In the genomic region with DNA sequence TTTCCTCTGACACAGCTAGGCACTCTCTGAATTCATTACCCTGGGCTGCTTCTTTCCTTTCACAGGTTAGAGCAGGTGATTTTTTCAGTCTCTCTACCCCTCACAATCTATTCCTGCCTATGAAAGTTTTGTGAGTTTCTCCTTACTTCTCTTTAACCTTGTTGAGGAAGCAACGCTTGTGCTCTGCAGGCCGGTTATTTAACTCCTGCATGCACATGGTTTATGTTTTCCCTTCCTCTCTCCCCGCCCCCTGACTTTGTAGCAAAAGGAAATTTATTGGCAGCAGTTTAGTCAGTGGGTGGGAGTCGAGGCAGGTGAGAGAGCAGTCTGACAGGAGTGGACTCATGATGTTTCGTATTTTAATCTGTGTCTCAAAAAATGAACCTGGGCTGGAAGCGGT, we compare ENCODE assay signal across 16 cellular contexts.
A peak's percentile ranks its signal among the peaks of the same experiment; 100 is the strongest.
DNase-seq lines count a peak whose midpoint lies in the region; ATAC-seq and TF ChIP-seq lines count a peak whose summit lies in the region.
"Had no signal": no experiment of that assay in that cellular context is flagged by ENCODE, and none has a peak within 500 bp of the region (broad histone marks: within the 10 kb centered on the region; RNA-seq: fewer than 3 reads in every experiment).

No MANE protein-coding gene starts in this region.

- no peak overlapping the region for H2AFZ ChIP-seq in GM23338
- H2AFZ ChIP-seq in MM.1S (ENCODE audit: low read length) = no peak overlapping the region
- H2AFZ ChIP-seq: GM23248 had no signal

- peaks cover 4% of the 10 kb centered on the region; the same call in 1 of the 2 replicates for H3K79me2 ChIP-seq in GM23338 (replicated peaks; ENCODE audit: insufficient read depth)
- peaks cover 94% of the 10 kb centered on the region for H3K79me2 ChIP-seq in MM.1S (ENCODE audit: low read length)

- no peak overlapping the region for H3K27ac ChIP-seq in GM23338 (ENCODE audit: low read depth)
- H3K27ac ChIP-seq in MM.1S (ENCODE audit: low read length) = no peak overlapping the region
- no peak overlapping the region for H3K27ac ChIP-seq in stomach
- H3K27ac ChIP-seq: GM23248 had no signal

- H3K9me2 ChIP-seq in GM23338 (ENCODE audit: insufficient read depth) (peaks cover 11% of the 10 kb centered on the region; the same call in 1 of the 2 replicates), MM.1S (replicated peaks; ENCODE audit: insufficient read depth, low read length) (no peaks in the 10 kb centered on the region)

- H3K4me2 ChIP-seq in GM23338 (no peak overlapping the region), MM.1S (ENCODE audit: low read depth, low read length) (peak overlapping the region; percentile 14; the same call in 1 of the 2 replicates)

- H3K27me3 Mint-ChIP-seq in GM23338 (ENCODE audit: insufficient read depth, low read depth, poor library complexity) (peaks cover 5% of the 10 kb centered on the region), neural crest cell (ENCODE audit: low read depth) (no peaks in the 10 kb centered on the region)
- H3K27me3 Mint-ChIP-seq: CD4-positive, alpha-beta memory T cell had no signal

- H3K9me3 Mint-ChIP-seq in GM23338 (peaks cover 11% of the 10 kb centered on the region), neural crest cell (peaks cover 5% of the 10 kb centered on the region)
- H3K9me3 Mint-ChIP-seq: CD4-positive, alpha-beta memory T cell had no signal

- TF ChIP-seq CTCF in GM23338 (conservative IDR thresholded peaks at IDR 0.05; ENCODE audit: low read depth in 2 of 2) (no peak), MM.1S (IDR thresholded peaks at IDR 0.05; ENCODE audit: low read length) (no peak), neural crest cell (conservative IDR thresholded peaks at IDR 0.05) (no peak), stomach (IDR thresholded peaks at IDR 0.05) (no peak)

- no peaks in the 10 kb centered on the region for H4K20me1 ChIP-seq in GM23338 (replicated peaks; ENCODE audit: insufficient read depth)
- H4K20me1 ChIP-seq in MM.1S (ENCODE audit: insufficient read depth, low read length) = no peaks in the 10 kb centered on the region

- no peak overlapping the region for H3K4me3 ChIP-seq in GM23338
- no peak overlapping the region for H3K4me3 ChIP-seq in MM.1S (ENCODE audit: low read length)
- H3K4me3 ChIP-seq in stomach = no peak overlapping the region
- H3K4me3 ChIP-seq: GM23248 had no signal

- TF ChIP-seq EP300 in stomach (IDR thresholded peaks at IDR 0.05) = no peak

- H3K27me3 ChIP-seq in GM23338 (ENCODE audit: insufficient read depth) (no peaks in the 10 kb centered on the region), MM.1S (replicated peaks; ENCODE audit: insufficient read depth, low read length) (no peaks in the 10 kb centered on the region), stomach (no peaks in the 10 kb centered on the region)

- no peak for ATAC-seq in GM23338
- ATAC-seq: HCT116 had no signal

- H3F3A ChIP-seq in GM23338 (replicated peaks; ENCODE audit: low read depth) = no peaks in the 10 kb centered on the region
- no peaks in the 10 kb centered on the region for H3F3A ChIP-seq in MM.1S (ENCODE audit: insufficient read depth, low read length)

- H3K36me3 Mint-ChIP-seq in GM23338 (ENCODE audit: low read depth) = peaks cover 9% of the 10 kb centered on the region; the same call in 2 of the 3 replicates
- H3K36me3 Mint-ChIP-seq in neural crest cell (ENCODE audit: low read depth) = peaks cover 11% of the 10 kb centered on the region
- H3K36me3 Mint-ChIP-seq: CD4-positive, alpha-beta memory T cell had no signal

- intact Hi-C loops in stomach (cut with DNase I; ENCODE audit: low total_unique reads) = no loop called here

- H3K4me1 ChIP-seq in GM23338 (ENCODE audit: insufficient read depth) = peaks cover 12% of the 10 kb centered on the region
- H3K4me1 ChIP-seq in MM.1S (ENCODE audit: low read length) = no peaks in the 10 kb centered on the region
- H3K4me1 ChIP-seq in stomach = no peaks in the 10 kb centered on the region

- DNase-seq in GM23338 (ENCODE audit: low spot score) = no peak
- DNase-seq in MM.1S = no peak
- no peak for DNase-seq in neural crest cell (ENCODE audit: low read depth, low spot score)
- no peak for DNase-seq in activated CD4-positive, CD25-positive, alpha-beta regulatory T cell treated with anti-CD3 and anti-CD28 coated beads, Interleukin-2, amount 50 U/mL, for 72 hours
- no peak for DNase-seq in NCI-H345 (lab: John Stamatoyannopoulos, UW)
- DNase-seq in stomach = no peak
- DNase-seq: C1 segment of cervical spinal cord; Calu3; CD4-positive, alpha-beta memory T cell; COR-L47; DMS53; DMS79 treated with DMSO at 0.1 percent for 48 hours; GF-D8; GM23248; H9 had no signal

- H3K36me3 ChIP-seq in GM23338 (ENCODE audit: insufficient read depth) (no peaks in the 10 kb centered on the region), MM.1S (replicated peaks; ENCODE audit: insufficient read depth, low read length) (no peaks in the 10 kb centered on the region), stomach (no peaks in the 10 kb centered on the region)

- no peak overlapping the region for H3K27ac Mint-ChIP-seq in GM23338
- H3K27ac Mint-ChIP-seq in neural crest cell (ENCODE audit: unreplicated experiment) = peak overlapping the region; percentile 39

- WGBS in stomach, 5 donors = 90 to 96% (median 91%) methylated on average over 6 of the region's 6 CpGs

- H3K4me1 Mint-ChIP-seq in GM23338 (peaks cover 19% of the 10 kb centered on the region), neural crest cell (peaks cover 51% of the 10 kb centered on the region)

- no peak overlapping the region for H3K9ac ChIP-seq in MM.1S (ENCODE audit: low read length)
- H3K9ac ChIP-seq: GM23248 had no signal

- H3K4me3 Mint-ChIP-seq in GM23338 (no peak overlapping the region), neural crest cell (no peak overlapping the region)
- H3K4me3 Mint-ChIP-seq: CD4-positive, alpha-beta memory T cell; H9 had no signal

- TF ChIP-seq POLR2A in stomach (IDR thresholded peaks at IDR 0.05) = no peak

- H3K9me3 ChIP-seq in MM.1S (replicated peaks; ENCODE audit: insufficient read depth, low read length) = no peaks in the 10 kb centered on the region
- H3K9me3 ChIP-seq in stomach = peaks cover 0 to 10% (median 3%) of the 10 kb centered on the region in 4 donors

TF ChIP-seq in GM23338, 12 proteins besides CTCF, POLR2A, EP300 and RAD21:
- peak; percentile 84 for TF ChIP-seq ZNF331 (CRISPR knock-in tag; IDR thresholded peaks at IDR 0.05; ENCODE audit: low read depth)
- no peak for TF ChIP-seq EZH2phosphoT487 (IDR thresholded peaks at IDR 0.05; ENCODE audit: unreplicated experiment)
